In genomic region chr17:2862197-2862596, GRCh38 we compare ENCODE assay signal across 24 cellular contexts.
"Had no signal": no experiment of that assay in that cellular context is flagged by ENCODE, and none has a peak within 500 bp of the region (broad histone marks: within the 10 kb centered on the region; RNA-seq: fewer than 3 reads in every experiment).

No MANE protein-coding gene starts in this region.

- H3K27ac ChIP-seq: brain microvascular endothelial cell, colonic mucosa, esophagus muscularis mucosa, prostate gland, spleen, thoracic aorta, upper lobe of left lung had no signal

- DNase-seq: activated CD4-positive, alpha-beta T cell treated with anti-CD3 and anti-CD28 coated beads for 36 hours; activated CD4-positive, alpha-beta T cell treated with anti-CD3 and anti-CD28 coated beads, Interleukin-2, amount 50 U/mL, for 4 hours; activated CD8-positive, alpha-beta memory T cell treated with anti-CD3 and anti-CD28 coated beads for 24 hours; activated CD8-positive, alpha-beta memory T cell treated with anti-CD3 and anti-CD28 coated beads, Interleukin-2, amount 50 U/mL, for 4 hours; activated T-cell treated with anti-CD3 and anti-CD28 coated beads, Interleukin-2, amount 50 U/mL, for 24 hours; aorta; brain microvascular endothelial cell; central memory CD4-positive, alpha-beta T cell; colonic mucosa; islet precursor cell; left cardiac atrium; spleen; stimulated activated CD4-positive, alpha-beta T cell treated with anti-CD3 and anti-CD28 coated beads, Interleukin-4, amount 100 ng/mL, for 1 hour; stimulated activated naive CD4-positive, alpha-beta T cell; T-cell; upper lobe of left lung had no signal

- H3K27ac Mint-ChIP-seq: activated CD4-positive, alpha-beta T cell treated with anti-CD3 and anti-CD28 coated beads for 36 hours; activated naive CD4-positive, alpha-beta T cell treated with anti-CD3 and anti-CD28 coated beads, Interleukin-2, amount 50 U/mL, for 72 hours; activated T-cell treated with anti-CD3 and anti-CD28 coated beads, Interleukin-2, amount 50 U/mL, for 24 hours; activated T-helper 17 cell treated with anti-CD3 and anti-CD28 coated beads, Interleukin-2, amount 50 U/mL, for 72 hours; memory B cell; T-cell; T-helper 2 cell treated with Interferon-gamma antibody and Interleukin-4, amounts not matched to agents 5 μg/mL and 100 μg/mL, for 36 hours had no signal

- H3K27me3 Mint-ChIP-seq: activated CD4-positive, alpha-beta T cell treated with anti-CD3 and anti-CD28 coated beads for 36 hours; activated T-cell treated with anti-CD3 and anti-CD28 coated beads, Interleukin-2, amount 50 U/mL, for 24 hours; activated T-helper 17 cell treated with anti-CD3 and anti-CD28 coated beads, Interleukin-2, amount 50 U/mL, for 72 hours; memory B cell had no signal

- H3K4me3 ChIP-seq: colonic mucosa, esophagus muscularis mucosa, prostate gland, spleen, thoracic aorta, upper lobe of left lung had no signal

- H3K36me3 Mint-ChIP-seq: activated naive CD4-positive, alpha-beta T cell treated with anti-CD3 and anti-CD28 coated beads, Interleukin-2, amount 50 U/mL, for 72 hours had no signal

- H3K36me3 ChIP-seq: brain microvascular endothelial cell, colonic mucosa, esophagus muscularis mucosa, prostate gland, thoracic aorta, upper lobe of left lung had no signal

- ATAC-seq: activated CD4-positive, alpha-beta T cell treated with anti-CD3 and anti-CD28 coated beads for 36 hours; activated naive CD4-positive, alpha-beta T cell treated with anti-CD3 and anti-CD28 coated beads, Interleukin-2, amount 50 U/mL, for 72 hours; activated T-helper 17 cell treated with anti-CD3 and anti-CD28 coated beads, Interleukin-2, amount 50 U/mL, for 72 hours; T-cell had no signal

- H3K27me3 ChIP-seq: brain microvascular endothelial cell, colonic mucosa, upper lobe of left lung had no signal

- H3K9me3 Mint-ChIP-seq: activated naive CD4-positive, alpha-beta T cell treated with anti-CD3 and anti-CD28 coated beads, Interleukin-2, amount 50 U/mL, for 72 hours; activated T-cell treated with anti-CD3 and anti-CD28 coated beads, Interleukin-2, amount 50 U/mL, for 24 hours; activated T-helper 17 cell treated with anti-CD3 and anti-CD28 coated beads, Interleukin-2, amount 50 U/mL, for 72 hours; memory B cell; neural crest cell; T-cell; T-helper 2 cell treated with Interferon-gamma antibody and Interleukin-4, amounts not matched to agents 5 μg/mL and 100 μg/mL, for 36 hours had no signal

- H3K4me1 ChIP-seq: colonic mucosa, prostate gland, spleen, upper lobe of left lung had no signal

- H3K4me3 Mint-ChIP-seq: activated CD4-positive, alpha-beta T cell treated with anti-CD3 and anti-CD28 coated beads for 36 hours; activated T-cell treated with anti-CD3 and anti-CD28 coated beads, Interleukin-2, amount 50 U/mL, for 24 hours; activated T-helper 17 cell treated with anti-CD3 and anti-CD28 coated beads, Interleukin-2, amount 50 U/mL, for 72 hours; memory B cell; neural crest cell; T-cell; T-helper 2 cell treated with Interferon-gamma antibody and Interleukin-4, amounts not matched to agents 5 μg/mL and 100 μg/mL, for 36 hours had no signal

- H3K4me1 Mint-ChIP-seq: activated CD4-positive, alpha-beta T cell treated with anti-CD3 and anti-CD28 coated beads for 36 hours; memory B cell had no signal

- H3K9me3 ChIP-seq: colonic mucosa, esophagus muscularis mucosa, prostate gland, spleen, thoracic aorta, upper lobe of left lung had no signal
